ENCODE assay signal across 17 cellular contexts in the genomic region with DNA sequence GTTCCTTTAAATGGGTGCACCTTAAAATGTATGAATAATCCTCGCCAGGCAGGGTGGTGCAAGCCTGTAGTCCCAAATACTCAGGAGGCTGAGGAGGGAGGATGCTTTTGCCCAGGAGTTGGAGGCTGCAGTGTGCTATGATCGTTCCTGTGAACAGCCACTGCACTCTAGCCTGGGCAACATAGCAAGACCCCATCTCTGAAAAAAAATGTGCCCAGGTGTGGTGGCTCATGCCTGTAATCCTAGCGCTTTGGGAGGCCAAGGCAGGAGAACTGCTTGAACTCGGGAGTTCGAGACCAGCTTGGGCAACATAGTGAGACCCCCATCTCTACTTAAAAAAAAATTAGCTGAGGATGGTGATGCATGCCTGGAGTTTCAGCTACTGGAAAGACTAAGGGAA. TPM values are rescaled to one million over a fixed set of nuclear protein-coding genes. Genes with fewer than 3 reads are reported as not detected.
DNase-seq lines count a peak whose midpoint lies in the region; TF ChIP-seq lines count a peak whose summit lies in the region.
"Had no signal": no experiment of that assay in that cellular context is flagged by ENCODE, and none has a peak within 500 bp of the region (broad histone marks: within the 10 kb centered on the region; RNA-seq: fewer than 3 reads in every experiment).

No MANE protein-coding gene starts in this region.

- no peaks in the 10 kb centered on the region for H3K9me3 ChIP-seq in SU-DHL-6 (ENCODE audit: insufficient read depth, low read length)
- H3K9me3 ChIP-seq in hepatocyte (ENCODE audit: low read depth) = no peaks in the 10 kb centered on the region
- no peaks in the 10 kb centered on the region for H3K9me3 ChIP-seq in suprapubic skin
- H3K9me3 ChIP-seq: neutrophil, upper lobe of left lung had no signal

- H3K4me3 ChIP-seq in SU-DHL-6 (ENCODE audit: insufficient read depth, low read length, poor library complexity, severe bottlenecking) (no peak overlapping the region), hepatocyte (no peak overlapping the region), suprapubic skin (peak overlapping the region; percentile 69)

- DNase-seq in activated naive CD4-positive, alpha-beta T cell treated with Interleukin-2 at 50 U/mL for 16 hours = no peak
- DNase-seq in hepatocyte (ENCODE audit: low spot score) = no peak
- DNase-seq in suprapubic skin (ENCODE audit: low spot score in 2 of 2) = no peak
- no peak for DNase-seq in effector CD4-positive, alpha-beta T cell
- DNase-seq in nephron progenitor cell = no peak
- DNase-seq in NCI-H1436 treated with DMSO at 0.1 percent for 48 hours (lab: John Stamatoyannopoulos, UW) = no peak
- DNase-seq: activated CD4-positive, CD25-positive, alpha-beta regulatory T cell treated with anti-CD3 and anti-CD28 coated beads, Interleukin-2, amount 50 U/mL, for 72 hours; foreskin keratinocyte; GF-D8; NCI-H1930; NCI-H526; right cardiac atrium; stimulated activated CD4-positive, alpha-beta T cell treated with anti-CD3 and anti-CD28 coated beads, Interleukin-2, amount 100 ng/mL, for 24 hours; upper lobe of left lung had no signal

- H3K4me2 ChIP-seq in SU-DHL-6 (ENCODE audit: low read depth, low read length, poor library complexity, severe bottlenecking) (peak overlapping the region; percentile 82), hepatocyte (peak overlapping the region; percentile 93)

- no peaks in the 10 kb centered on the region for H3K9me2 ChIP-seq in SU-DHL-6 (replicated peaks; ENCODE audit: insufficient read depth, low read length)
- no peaks in the 10 kb centered on the region for H3K9me2 ChIP-seq in hepatocyte (replicated peaks; ENCODE audit: insufficient read depth)

- 0 out of 2 replicates have a peak, but pooled peaks cover 8% of the 10 kb centered on the region for H3F3A ChIP-seq in SU-DHL-6 (ENCODE audit: insufficient read depth)

- H3K4me1 ChIP-seq in hepatocyte (ENCODE audit: insufficient read depth) (no peaks in the 10 kb centered on the region), suprapubic skin (peaks cover 34% of the 10 kb centered on the region)
- H3K4me1 ChIP-seq: foreskin keratinocyte had no signal

- H3K79me2 ChIP-seq in SU-DHL-6 (ENCODE audit: insufficient read depth, low read length) (no peaks in the 10 kb centered on the region), hepatocyte (peaks cover 11% of the 10 kb centered on the region)

- no peaks in the 10 kb centered on the region for H4K20me1 ChIP-seq in SU-DHL-6 (ENCODE audit: low read depth, low read length)
- H4K20me1 ChIP-seq in hepatocyte (ENCODE audit: insufficient read depth, poor library complexity, severe bottlenecking) = no peaks in the 10 kb centered on the region

- H3K27me3 ChIP-seq in SU-DHL-6 (ENCODE audit: low read length) (no peaks in the 10 kb centered on the region), hepatocyte (no peaks in the 10 kb centered on the region), suprapubic skin (no peaks in the 10 kb centered on the region)
- H3K27me3 ChIP-seq: foreskin keratinocyte, neutrophil, upper lobe of left lung had no signal

- H3K4me1 Mint-ChIP-seq in activated naive CD4-positive, alpha-beta T cell treated with anti-CD3 and anti-CD28 coated beads, Interleukin-2, amount 50 U/mL, for 24 hours = peaks cover 18% of the 10 kb centered on the region
- H3K4me1 Mint-ChIP-seq in nephron progenitor cell = peaks cover 15% of the 10 kb centered on the region

- WGBS in hepatocyte (ENCODE audit: low lambda C conversion rate, missing lambda C conversion rate) = 99% methylated on average over 5 of the region's 5 CpGs
- 97% methylated on average over 5 of the region's 5 CpGs for WGBS in suprapubic skin

- H2AFZ ChIP-seq in SU-DHL-6 (ENCODE audit: low read depth, low read length, severe bottlenecking) (no peak overlapping the region), hepatocyte (no peak overlapping the region)

- no peak overlapping the region for H3K27ac Mint-ChIP-seq in activated naive CD4-positive, alpha-beta T cell treated with anti-CD3 and anti-CD28 coated beads, Interleukin-2, amount 50 U/mL, for 24 hours
- H3K27ac Mint-ChIP-seq in nephron progenitor cell = no peak overlapping the region

- H3K36me3 ChIP-seq in SU-DHL-6 (ENCODE audit: low read length) (no peaks in the 10 kb centered on the region), hepatocyte (replicated peaks; ENCODE audit: insufficient read depth, low read depth) (no peaks in the 10 kb centered on the region), suprapubic skin (no peaks in the 10 kb centered on the region)
- H3K36me3 ChIP-seq: neutrophil, upper lobe of left lung had no signal

- H3K27ac ChIP-seq in SU-DHL-6 (ENCODE audit: low read depth, low read length) (no peak overlapping the region), hepatocyte (no peak overlapping the region), suprapubic skin (no peak overlapping the region)
- H3K27ac ChIP-seq: foreskin keratinocyte had no signal

- no peak for TF ChIP-seq CTCF in SU-DHL-6 (IDR thresholded peaks at IDR 0.05; ENCODE audit: insufficient read depth, low read length, poor library complexity, severe bottlenecking)
- no peak for TF ChIP-seq CTCF in hepatocyte (IDR thresholded peaks at IDR 0.05; ENCODE audit: poor library complexity)
- no peak for TF ChIP-seq CTCF in suprapubic skin (IDR thresholded peaks at IDR 0.05)
- TF ChIP-seq CTCF in nephron progenitor cell (IDR thresholded peaks at IDR 0.05) = no peak

- TF ChIP-seq POLR2A in suprapubic skin (IDR thresholded peaks at IDR 0.05) = no peak

- no peak for TF ChIP-seq EP300 in suprapubic skin (IDR thresholded peaks at IDR 0.05)

- H3K9ac ChIP-seq in SU-DHL-6 (ENCODE audit: low read length) = peak overlapping the region; percentile 72

- H3K27me3 Mint-ChIP-seq in activated naive CD4-positive, alpha-beta T cell treated with anti-CD3 and anti-CD28 coated beads, Interleukin-2, amount 50 U/mL, for 24 hours = no peaks in the 10 kb centered on the region
- peaks cover 34% of the 10 kb centered on the region for H3K27me3 Mint-ChIP-seq in nephron progenitor cell (ENCODE audit: low read depth, poor library complexity)

- no peaks in the 10 kb centered on the region for H3K9me3 Mint-ChIP-seq in activated naive CD4-positive, alpha-beta T cell treated with anti-CD3 and anti-CD28 coated beads, Interleukin-2, amount 50 U/mL, for 24 hours
- H3K9me3 Mint-ChIP-seq in nephron progenitor cell = no peaks in the 10 kb centered on the region

- H3K4me3 Mint-ChIP-seq in activated naive CD4-positive, alpha-beta T cell treated with anti-CD3 and anti-CD28 coated beads, Interleukin-2, amount 50 U/mL, for 24 hours = peak overlapping the region; percentile 92
- H3K4me3 Mint-ChIP-seq in nephron progenitor cell = no peak overlapping the region

- no peaks in the 10 kb centered on the region for H3K36me3 Mint-ChIP-seq in activated naive CD4-positive, alpha-beta T cell treated with anti-CD3 and anti-CD28 coated beads, Interleukin-2, amount 50 U/mL, for 24 hours
- no peaks in the 10 kb centered on the region for H3K36me3 Mint-ChIP-seq in nephron progenitor cell (ENCODE audit: low read depth)

RNA-seq across cellular contexts. Expression of a gene that starts 39.6 kb away (rescaled TPM):
- total RNA-seq in hepatocyte (9.3 and 13.3 TPM in 2 replicates), suprapubic skin (10 to 100 TPM; 19.2 to 90.8 (median 56.9) TPM)
- 3.8 and 3.9 TPM in 2 replicates for polyA plus RNA-seq in hepatocyte

RNA-seq across cellular contexts. Expression of a gene that starts 58.6 kb away (rescaled TPM):
- total RNA-seq in hepatocyte (35.7 and 40.4 TPM in 2 replicates), suprapubic skin (10 to 100 TPM; 17.9 to 43.9 (median 40.0) TPM)
- 35.3 and 41.2 TPM in 2 replicates for polyA plus RNA-seq in hepatocyte
